In the genomic region with DNA sequence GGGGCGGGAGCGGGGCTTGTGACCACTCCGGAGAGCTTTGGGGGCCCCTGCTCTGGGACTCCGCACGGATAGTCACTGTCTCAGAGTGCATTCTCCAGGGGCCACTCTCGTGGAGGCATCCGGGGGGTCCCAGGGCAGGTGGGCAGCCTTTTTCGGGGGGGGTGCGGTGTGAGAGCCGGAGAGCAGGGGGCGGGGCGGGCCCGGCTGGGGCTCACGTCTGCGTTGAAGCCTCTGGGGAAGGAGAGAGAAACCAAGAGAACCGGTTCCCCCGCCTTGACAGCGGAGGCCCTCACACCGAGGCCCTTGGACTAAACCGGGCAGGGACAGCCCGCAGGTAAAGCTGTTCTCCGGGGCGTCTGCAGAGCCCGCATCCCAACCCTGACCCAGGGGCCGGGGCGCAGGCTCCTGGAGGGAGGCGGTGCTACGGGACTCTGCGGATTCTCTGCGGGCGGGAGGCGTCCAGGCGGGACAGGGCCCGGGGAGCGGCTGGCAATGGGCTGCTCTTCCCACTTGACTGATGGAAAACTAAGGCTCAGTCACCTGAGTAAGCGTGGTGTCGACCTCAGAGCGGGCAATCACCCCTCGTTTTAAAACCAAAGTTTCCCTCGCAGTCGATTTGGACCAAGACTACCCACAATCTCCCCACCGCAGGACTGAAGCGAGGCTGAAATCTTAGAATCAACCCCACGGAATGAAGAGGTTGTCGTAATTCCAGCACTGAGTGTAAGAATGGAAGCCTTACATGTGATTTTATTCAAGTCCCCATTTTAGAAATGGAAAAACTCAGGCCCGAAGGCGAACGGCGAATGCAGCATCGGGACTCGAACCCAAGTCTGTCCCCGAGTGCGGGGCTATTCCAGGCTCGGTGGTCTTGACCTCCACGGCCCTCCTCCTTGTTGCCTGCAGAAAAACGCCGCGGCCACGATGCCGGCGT, we compare ENCODE assay signal across 2 cellular contexts.
TF ChIP-seq lines count a peak whose summit lies in the region.

No MANE protein-coding gene starts in this region.

TF ChIP-seq in A549, 52 proteins besides CTCF, POLR2A, EP300 and RAD21 (continued from another document):
- TF ChIP-seq RFX5 (IDR thresholded peaks at IDR 0.05) (no peak), MYC (IDR thresholded peaks at IDR 0.05; ENCODE audit: borderline replicate concordance, low read length) (no peak), MAZ (IDR thresholded peaks at IDR 0.05; ENCODE audit: borderline replicate concordance, low read depth, low read length) (no peak), TFCP2L1 (CRISPR knock-in tag; IDR thresholded peaks at IDR 0.05) (no peak), ELK1 (IDR thresholded peaks at IDR 0.05; ENCODE audit: low read depth, low read length) (no peak), CBX2 (IDR thresholded peaks at IDR 0.05; ENCODE audit: borderline replicate concordance, low read depth) (no peak), EHMT2 (IDR thresholded peaks at IDR 0.05; ENCODE audit: low read depth) (no peak), CHD4 (IDR thresholded peaks at IDR 0.05; ENCODE audit: borderline replicate concordance) (no peak)
- TF ChIP-seq, protein P1, sequence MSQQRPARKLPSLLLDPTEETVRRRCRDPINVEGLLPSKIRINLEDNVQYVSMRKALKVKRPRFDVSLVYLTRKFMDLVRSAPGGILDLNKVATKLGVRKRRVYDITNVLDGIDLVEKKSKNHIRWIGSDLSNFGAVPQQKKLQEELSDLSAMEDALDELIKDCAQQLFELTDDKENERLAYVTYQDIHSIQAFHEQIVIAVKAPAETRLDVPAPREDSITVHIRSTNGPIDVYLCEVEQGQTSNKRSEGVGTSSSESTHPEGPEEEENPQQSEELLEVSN (IDR thresholded peaks at IDR 0.05; ENCODE audit: borderline replicate concordance, low read depth), result no peak
TF ChIP-seq in A549: peak in this region for 0.

TF ChIP-seq in GM23338, 12 proteins besides CTCF, POLR2A, EP300 and RAD21:
- TF ChIP-seq REST (IDR thresholded peaks at IDR 0.05; ENCODE audit: unreplicated experiment) (no peak), EZH2 (IDR thresholded peaks at IDR 0.05; ENCODE audit: low read depth, unreplicated experiment) (peak; percentile 91), CREB1 (CRISPR knock-in tag; IDR thresholded peaks at IDR 0.05; ENCODE audit: low read depth) (no peak)
